ENCODE assay signal across 29 cellular contexts in the genomic region with DNA sequence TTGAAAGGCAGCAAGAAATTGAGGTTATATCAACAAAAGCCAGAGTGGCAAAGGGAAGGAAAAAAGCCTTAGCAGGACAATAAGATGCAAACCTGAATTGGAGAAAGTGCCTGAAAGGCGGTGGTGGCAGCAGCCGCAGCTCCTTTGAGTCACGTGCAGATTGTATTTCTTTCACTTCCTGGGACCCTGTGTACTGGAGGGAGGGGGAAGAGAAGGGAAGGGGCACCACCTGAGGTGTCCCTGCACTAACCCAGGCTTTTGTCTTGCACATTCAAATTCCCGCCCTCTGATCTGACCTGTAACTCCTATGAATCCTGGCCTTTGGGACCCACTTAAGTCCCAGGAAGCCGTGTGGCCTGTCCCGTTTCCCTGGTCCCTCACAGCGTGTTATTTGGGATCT.
"Had no signal": no experiment of that assay in that cellular context is flagged by ENCODE, and none has a peak within 500 bp of the region (broad histone marks: within the 10 kb centered on the region; RNA-seq: fewer than 3 reads in every experiment).

No MANE protein-coding gene starts in this region.

- H3K36me3 Mint-ChIP-seq: activated CD4-positive, alpha-beta memory T cell treated with anti-CD3 and anti-CD28 coated beads for 36 hours; activated naive CD4-positive, alpha-beta T cell treated with anti-CD3 and anti-CD28 coated beads, Interleukin-2, amount 10 ng/mL, durations not matched to agents 7 days and 5 days; activated naive CD8-positive, alpha-beta T cell treated with anti-CD3 and anti-CD28 coated beads, Interleukin-2, amount 10 ng/mL, durations not matched to agents 7 days and 5 days; brain; type B pancreatic cell had no signal

- H3K27ac Mint-ChIP-seq: activated CD4-positive, alpha-beta memory T cell treated with anti-CD3 and anti-CD28 coated beads for 36 hours; activated CD4-positive, alpha-beta T cell treated with anti-CD3 and anti-CD28 coated beads, Interleukin-2, amount 10 ng/mL, durations not matched to agents 24 days and 14 days; activated naive CD4-positive, alpha-beta T cell treated with anti-CD3 and anti-CD28 coated beads, Interleukin-2, amount 10 ng/mL, durations not matched to agents 7 days and 5 days; activated naive CD8-positive, alpha-beta T cell treated with anti-CD3 and anti-CD28 coated beads, Interleukin-2, amount 10 ng/mL, durations not matched to agents 7 days and 5 days; activated T-cell treated with anti-CD3 and anti-CD28 coated beads, Interleukin-2, amount 50 U/mL, for 24 hours; effector memory CD8-positive, alpha-beta T cell; nephron progenitor cell; progenitor cell of endocrine pancreas; T-helper 1 cell treated with Interleukin-12 subunit alpha and Interleukin-12 subunit beta and Interleukin-4 antibody, amounts not matched to agents 30 μg/mL and 1 μg/mL, for 36 hours had no signal

- H3K4me3 ChIP-seq: ascending aorta, cardiac muscle cell, coronary artery, dorsolateral prefrontal cortex, left lung, lower lobe of right lung, right lobe of liver, thoracic aorta, vagina had no signal

- H3K27me3 ChIP-seq: ascending aorta, cardiac muscle cell, left lung, right lobe of liver, vagina had no signal

- H3K27me3 Mint-ChIP-seq: activated CD4-positive, alpha-beta T cell treated with anti-CD3 and anti-CD28 coated beads, Interleukin-2, amount 10 ng/mL, durations not matched to agents 24 days and 14 days; activated naive CD4-positive, alpha-beta T cell treated with anti-CD3 and anti-CD28 coated beads, Interleukin-2, amount 10 ng/mL, durations not matched to agents 7 days and 5 days had no signal

- H3K4me1 ChIP-seq: ascending aorta, left lung, lower lobe of right lung, right lobe of liver, vagina had no signal

- H3K36me3 ChIP-seq: ascending aorta, cardiac muscle cell, left lung, lower lobe of right lung, right lobe of liver, thoracic aorta, vagina, WERI-Rb-1 had no signal

- DNase-seq: activated CD4-positive, alpha-beta memory T cell treated with anti-CD3 and anti-CD28 coated beads for 36 hours; activated CD4-positive, alpha-beta T cell treated with anti-CD3 and anti-CD28 coated beads, Interleukin-2, amount 10 ng/mL, durations not matched to agents 24 days and 14 days; activated CD4-positive, CD25-positive, alpha-beta regulatory T cell treated with anti-CD3 and anti-CD28 coated beads, Interleukin-2, amount 50 U/mL, for 72 hours; activated CD8-positive, alpha-beta memory T cell treated with anti-CD3 and anti-CD28 coated beads, Interleukin-2, amount 50 U/mL, for 48 hours; activated gamma-delta T cell; activated naive CD4-positive, alpha-beta T cell treated with anti-CD3 and anti-CD28 coated beads, Interleukin-2, amount 10 ng/mL, durations not matched to agents 7 days and 5 days; activated naive CD8-positive, alpha-beta T cell treated with anti-CD3 and anti-CD28 coated beads, Interleukin-2, amount 10 ng/mL, durations not matched to agents 7 days and 5 days; activated T-cell treated with anti-CD3 and anti-CD28 coated beads, Interleukin-2, amount 50 U/mL, for 24 hours; dorsolateral prefrontal cortex; effector memory CD8-positive, alpha-beta T cell; head of caudate nucleus; hippocampal formation; left lung; lower lobe of right lung; nephron progenitor cell; right lobe of liver; stimulated activated CD4-positive, alpha-beta T cell treated with anti-CD3 and anti-CD28 coated beads, Interleukin-2, amount 100 ng/mL, for 48 hours; stimulated activated naive CD4-positive, alpha-beta T cell treated with Interleukin-2 at 50 U/mL for 16 hours; T-helper 9 cell; WERI-Rb-1 had no signal

- H3K9me3 ChIP-seq: ascending aorta, left lung, lower lobe of right lung, right lobe of liver, thoracic aorta, vagina had no signal

- H3K27ac ChIP-seq: ascending aorta, cardiac muscle cell, coronary artery, dorsolateral prefrontal cortex, left lung, lower lobe of right lung, right lobe of liver, thoracic aorta, vagina, WERI-Rb-1 had no signal

- H3K4me1 Mint-ChIP-seq: activated CD4-positive, alpha-beta T cell treated with anti-CD3 and anti-CD28 coated beads, Interleukin-2, amount 10 ng/mL, durations not matched to agents 24 days and 14 days; activated naive CD4-positive, alpha-beta T cell treated with anti-CD3 and anti-CD28 coated beads, Interleukin-2, amount 10 ng/mL, durations not matched to agents 7 days and 5 days; activated naive CD8-positive, alpha-beta T cell treated with anti-CD3 and anti-CD28 coated beads, Interleukin-2, amount 10 ng/mL, durations not matched to agents 7 days and 5 days had no signal

- H3K4me3 Mint-ChIP-seq: activated CD4-positive, alpha-beta memory T cell treated with anti-CD3 and anti-CD28 coated beads for 36 hours; activated CD4-positive, alpha-beta T cell treated with anti-CD3 and anti-CD28 coated beads, Interleukin-2, amount 10 ng/mL, durations not matched to agents 24 days and 14 days; activated naive CD4-positive, alpha-beta T cell treated with anti-CD3 and anti-CD28 coated beads, Interleukin-2, amount 10 ng/mL, durations not matched to agents 7 days and 5 days; activated naive CD8-positive, alpha-beta T cell treated with anti-CD3 and anti-CD28 coated beads, Interleukin-2, amount 10 ng/mL, durations not matched to agents 7 days and 5 days; activated T-cell treated with anti-CD3 and anti-CD28 coated beads, Interleukin-2, amount 50 U/mL, for 24 hours; brain; effector memory CD8-positive, alpha-beta T cell; nephron progenitor cell; T-helper 1 cell treated with Interleukin-12 subunit alpha and Interleukin-12 subunit beta and Interleukin-4 antibody, amounts not matched to agents 30 μg/mL and 1 μg/mL, for 36 hours; type B pancreatic cell had no signal

- H3K9me3 Mint-ChIP-seq: activated CD4-positive, alpha-beta memory T cell treated with anti-CD3 and anti-CD28 coated beads for 36 hours; activated CD4-positive, alpha-beta T cell treated with anti-CD3 and anti-CD28 coated beads, Interleukin-2, amount 10 ng/mL, durations not matched to agents 24 days and 14 days; activated naive CD4-positive, alpha-beta T cell treated with anti-CD3 and anti-CD28 coated beads, Interleukin-2, amount 10 ng/mL, durations not matched to agents 7 days and 5 days; activated naive CD8-positive, alpha-beta T cell treated with anti-CD3 and anti-CD28 coated beads, Interleukin-2, amount 10 ng/mL, durations not matched to agents 7 days and 5 days; activated T-cell treated with anti-CD3 and anti-CD28 coated beads, Interleukin-2, amount 50 U/mL, for 24 hours; effector memory CD8-positive, alpha-beta T cell; nephron progenitor cell; T-helper 1 cell treated with Interleukin-12 subunit alpha and Interleukin-12 subunit beta and Interleukin-4 antibody, amounts not matched to agents 30 μg/mL and 1 μg/mL, for 36 hours; type B pancreatic cell had no signal
